In genomic region chr22:37485714-37486223, GRCh38 we compare ENCODE assay signal across 8 cellular contexts. TPM values are rescaled to one million over a fixed set of nuclear protein-coding genes. Genes with fewer than 3 reads are reported as not detected.
DNase-seq lines count a peak whose midpoint lies in the region; ATAC-seq and TF ChIP-seq lines count a peak whose summit lies in the region.

No MANE protein-coding gene starts in this region.

- ATAC-seq in heart right ventricle (peak in 4 of 8 donors; percentile 2 to 5 (median 4)), Right ventricle myocardium superior (ENCODE audit: poor library complexity) (no peak), gastroesophageal sphincter (no peak), GM18861 (IDR thresholded peaks at IDR 0.05; ENCODE audit: unreplicated experiment) (no peak)

- 44 to 50% methylated on average over 18 of the region's 18 CpGs for WGBS in heart right ventricle, 2 donors
- WGBS in gastroesophageal sphincter (ENCODE audit: low coverage in 1 of 2), 2 donors: no CpG with 5 or more reads among the region's 18 CpGs
- WGBS in stomach, 5 donors: 48 to 71% (median 57%) methylated on average over 7 to 18 of the region's 18 CpGs
- 29 to 37% methylated on average over 17 to 18 of the region's 18 CpGs for WGBS in GM23248 (ENCODE audit: low coverage in 1 of 2, low lambda C conversion rate in 2 of 2, missing lambda C conversion rate in 2 of 2), 2 experiments

- no peak overlapping the region for H2AFZ ChIP-seq in GM23248

- H3K27me3 ChIP-seq in heart right ventricle (peaks cover 0 to 20% (median 0%) of the 10 kb centered on the region in 7 donors), WERI-Rb-1 (ENCODE audit: insufficient read depth, low read depth, severe bottlenecking) (no peaks in the 10 kb centered on the region), gastroesophageal sphincter (peaks cover 85% of the 10 kb centered on the region), stomach (peaks cover 0 to 43% (median 4%) of the 10 kb centered on the region in 3 donors), GM23248 (replicated peaks; ENCODE audit: insufficient read depth) (0 out of 2 replicates have a peak, but pooled peaks cover 6% of the 10 kb centered on the region)

- TF ChIP-seq POLR2A in gastroesophageal sphincter (IDR thresholded peaks at IDR 0.05) (no peak), stomach (IDR thresholded peaks at IDR 0.05) (no peak)

- DNase-seq in heart right ventricle (no peak), Right ventricle myocardium superior (no peak), WERI-Rb-1 (no peak), stomach (no peak), islet precursor cell (no peak), GM23248 (no peak)

- H3K4me3 ChIP-seq in heart right ventricle: peak overlapping the region in 9 of 10 donors; percentile 34 to 74 (median 53)
- peak overlapping the region; percentile 78 for H3K4me3 ChIP-seq in WERI-Rb-1 (ENCODE audit: low read depth, low read length)
- H3K4me3 ChIP-seq in gastroesophageal sphincter: peak overlapping the region; percentile 3 to 45
- peak overlapping the region; percentile 38 to 53 (median 46) for H3K4me3 ChIP-seq in stomach
- H3K4me3 ChIP-seq in GM23248: no peak overlapping the region

- in situ Hi-C loops in GM23248 (cut with MboI): no loop called here

- H3K9me3 ChIP-seq in heart right ventricle (no peaks in the 10 kb centered on the region), WERI-Rb-1 (ENCODE audit: severe bottlenecking) (no peaks in the 10 kb centered on the region), gastroesophageal sphincter (no peaks in the 10 kb centered on the region), stomach (no peaks in the 10 kb centered on the region), GM23248 (ENCODE audit: low read depth) (no peaks in the 10 kb centered on the region)

- no peak for TF ChIP-seq CTCF in heart right ventricle (IDR thresholded peaks at IDR 0.05)
- TF ChIP-seq CTCF in WERI-Rb-1 (IDR thresholded peaks at IDR 0.05; ENCODE audit: low read depth, low read length): no peak
- TF ChIP-seq CTCF in gastroesophageal sphincter (IDR thresholded peaks at IDR 0.05): no peak
- no peak for TF ChIP-seq CTCF in stomach (IDR thresholded peaks at IDR 0.05)

- H3K79me2 ChIP-seq in GM23248 (ENCODE audit: insufficient read depth): no peaks in the 10 kb centered on the region

- peak overlapping the region; percentile 68 to 97 (median 86) for H3K27ac ChIP-seq in heart right ventricle
- H3K27ac ChIP-seq in WERI-Rb-1: peak overlapping the region; percentile 95
- H3K27ac ChIP-seq in gastroesophageal sphincter: peak overlapping the region in 3 of 4 donors; percentile 64 to 75 (median 71)
- H3K27ac ChIP-seq in stomach: peak overlapping the region; percentile 49 to 86 (median 76)
- H3K27ac ChIP-seq in GM23248: no peak overlapping the region

- H4K20me1 ChIP-seq in GM23248 (ENCODE audit: insufficient read depth): no peaks in the 10 kb centered on the region

- intact Hi-C loops in heart right ventricle (cut with DNase I) (loop anchor here in 1 of 10 donors (2.0 kb wide), 1 partner anchor 15 kb away; no protein-coding TSS in a partner anchor), Right ventricle myocardium superior (cut with DNase I) (no loop called here), stomach (cut with DNase I; ENCODE audit: low total_unique reads) (no loop called here)

- H3K36me3 ChIP-seq in heart right ventricle (peaks cover 0 to 18% (median 0%) of the 10 kb centered on the region in 9 donors), WERI-Rb-1 (peaks cover 27% of the 10 kb centered on the region), gastroesophageal sphincter (peaks cover 0 to 5% of the 10 kb centered on the region in 2 donors), stomach (peaks cover 2 to 14% (median 10%) of the 10 kb centered on the region in 4 donors), GM23248 (ENCODE audit: low read depth) (no peaks in the 10 kb centered on the region)

- H3K4me1 ChIP-seq in heart right ventricle (peaks cover 0 to 44% (median 33%) of the 10 kb centered on the region in 9 donors), gastroesophageal sphincter (peaks cover 0 to 33% (median 7%) of the 10 kb centered on the region in 3 donors), stomach (peaks cover 22 to 33% (median 29%) of the 10 kb centered on the region in 4 donors), GM23248 (ENCODE audit: insufficient read depth) (peaks cover 4% of the 10 kb centered on the region; the same call in 1 of the 2 replicates)

- H3F3A ChIP-seq in GM23248 (ENCODE audit: insufficient read depth): no peaks in the 10 kb centered on the region

- H3K4me2 ChIP-seq in GM23248 (ENCODE audit: unreplicated experiment): no peak overlapping the region

- TF ChIP-seq EP300 in gastroesophageal sphincter (IDR thresholded peaks at IDR 0.05) (no peak), stomach (IDR thresholded peaks at IDR 0.05) (no peak)

- no peak overlapping the region for H3K9ac ChIP-seq in GM23248

- no peaks in the 10 kb centered on the region for H3K9me2 ChIP-seq in GM23248 (ENCODE audit: insufficient read depth)

RNA-seq across cellular contexts. Expression of gene MFNG, which starts 0.4 kb away (rescaled TPM):
- total RNA-seq in heart right ventricle (10 to 100 TPM in 4 of 10 donors, 1 to 10 TPM in 6; 5.1 to 19.4 (median 8.5) TPM), Right ventricle myocardium superior (12.7 TPM), gastroesophageal sphincter (10 to 100 TPM in 3 of 4 donors, 1 to 10 TPM in 1; 6.4 to 14.6 (median 12.1) TPM), stomach (10 to 100 TPM in 3 of 5 donors, 1 to 10 TPM in 2; 1.7 to 86.4 (median 11.2) TPM)
- polyA plus RNA-seq in heart right ventricle (10 to 100 TPM in 1 of 2 donors, 1 to 10 TPM in 1; 8.9 to 15.8 TPM), stomach (10 to 100 TPM in 1 of 3 donors, 1 to 10 TPM in 2; 3.8 to 10.2 (median 6.7) TPM), GM23248 (2016; fragmentation: Nextera tagmentation; extraction: Ambion mirVana) (0.32 TPM in 1 of 2 replicates, not detected in the other)
- not detected in 2 replicates for total RNA-seq in GM23248 (2014; rRNA removed; shearing (Covaris generic))

RNA-seq across cellular contexts. Expression of gene CARD10, which starts 33.4 kb away (rescaled TPM):
- total RNA-seq in heart right ventricle (10 to 100 TPM in 3 of 10 donors, 1 to 10 TPM in 7; 7.4 to 12.9 (median 8.5) TPM), Right ventricle myocardium superior (8.3 TPM), gastroesophageal sphincter (10 to 100 TPM in 2 of 4 donors, 1 to 10 TPM in 2; 4.0 to 14.0 (median 9.9) TPM), stomach (100 to 1,000 TPM in 1 of 5 donors, 10 to 100 TPM in 2, 1 to 10 TPM in 2; 5.5 to 120 (median 28.4) TPM)
- polyA plus RNA-seq in heart right ventricle (10 to 100 TPM; 14.0 to 14.8 TPM), stomach (10 to 100 TPM; 11.3 to 17.8 (median 13.6) TPM), GM23248 (2016; fragmentation: Nextera tagmentation; extraction: Ambion mirVana) (2.7 and 2.8 TPM in 2 replicates)
- total RNA-seq in GM23248 (2014; rRNA removed; shearing (Covaris generic)): 4.4 and 8.3 TPM in 2 replicates

RNA-seq across cellular contexts. Expression of gene ELFN2, which starts 58.5 kb away (rescaled TPM):
- total RNA-seq in heart right ventricle (under 1 TPM in 6 of 10 donors, not detected in 4; 0.04 to 0.21 (median 0.05) TPM), Right ventricle myocardium superior (0.19 TPM), gastroesophageal sphincter (under 1 TPM in 3 of 4 donors, not detected in 1; under 0.01 to 0.19 (median 0.16) TPM), stomach (under 1 TPM in 2 of 5 donors, not detected in 3; 0.18 to 0.89 TPM)
- polyA plus RNA-seq in heart right ventricle (under 1 TPM; under 0.01 to 0.01 TPM), stomach (under 1 TPM in 1 of 3 donors, not detected in 2; 0.03 TPM), GM23248 (2016; fragmentation: Nextera tagmentation; extraction: Ambion mirVana) (0.19 and 0.48 TPM in 2 replicates)
- 0.89 and 1.1 TPM in 2 replicates for total RNA-seq in GM23248 (2014; rRNA removed; shearing (Covaris generic))
